Comparison of ENCODE assay signal across 19 cellular contexts in the genomic region with DNA sequence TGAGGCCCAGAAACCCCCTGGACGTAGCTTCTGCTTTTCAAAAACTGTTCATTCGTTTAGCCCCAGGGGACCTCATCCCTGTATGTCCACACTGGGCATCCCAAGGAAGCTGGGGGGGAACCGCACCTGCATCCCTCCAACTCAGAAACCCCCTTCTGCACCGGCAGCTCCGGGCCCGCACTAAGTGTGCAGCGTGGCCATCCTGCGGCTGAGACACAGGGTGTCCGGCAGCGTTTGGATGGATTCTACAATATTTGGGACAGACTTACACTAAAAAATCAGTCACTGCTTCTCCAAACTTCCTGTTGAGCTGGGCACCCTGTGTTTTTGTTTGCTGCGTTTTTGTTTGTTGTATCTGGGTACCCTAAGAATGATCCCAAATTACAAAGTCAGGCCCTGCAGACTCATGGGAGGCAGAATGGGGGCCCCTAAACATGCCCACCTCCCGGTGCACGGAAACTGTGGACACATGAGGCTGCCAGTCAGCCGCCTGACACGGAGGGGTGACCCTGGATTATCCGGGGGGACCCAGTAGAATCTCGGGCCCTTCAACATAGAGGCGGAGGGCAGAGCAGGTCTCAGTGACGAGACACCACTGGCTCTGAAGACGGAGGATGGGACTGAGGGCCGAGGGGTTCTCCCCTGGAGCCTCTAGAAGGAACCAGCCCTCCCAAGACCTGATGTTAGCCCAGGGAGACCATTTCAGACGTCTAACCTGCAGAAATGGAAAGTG.
DNase-seq lines count a peak whose midpoint lies in the region; ATAC-seq, FAIRE-seq and TF ChIP-seq lines count a peak whose summit lies in the region.
"Had no signal": no experiment of that assay in that cellular context is flagged by ENCODE, and none has a peak within 500 bp of the region (broad histone marks: within the 10 kb centered on the region; RNA-seq: fewer than 3 reads in every experiment).

No MANE protein-coding gene starts in this region.

- peaks cover 18% of the 10 kb centered on the region for H3K27me3 ChIP-seq in endodermal cell (ENCODE audit: control insufficient read depth, insufficient read depth, low read length, poor library complexity, severe bottlenecking)

- intact Hi-C loops in posterior vena cava (cut with DNase I): no loop called here

- H3K27ac ChIP-seq in endodermal cell (ENCODE audit: low read depth, low read length): no peak overlapping the region
- H3K27ac ChIP-seq: C4-2B had no signal

- H3K9me3 Mint-ChIP-seq in endodermal cell: no peaks in the 10 kb centered on the region
- H3K9me3 Mint-ChIP-seq: activated naive CD4-positive, alpha-beta T cell treated with anti-CD3 and anti-CD28 coated beads, Interleukin-2, amount 50 U/mL, for 72 hours had no signal

- FAIRE-seq in D721Med (lab: Jason Lieb, UNC): no peak
- FAIRE-seq: G401.6 had no signal

- H3K9me3 ChIP-seq in endodermal cell (ENCODE audit: control insufficient read depth, low read length): no peaks in the 10 kb centered on the region

- no peak overlapping the region for H3K4me3 ChIP-seq in endodermal cell (ENCODE audit: low read length)

- no peaks in the 10 kb centered on the region for H3K36me3 Mint-ChIP-seq in endodermal cell (ENCODE audit: low read depth)
- H3K36me3 Mint-ChIP-seq: activated naive CD4-positive, alpha-beta T cell treated with anti-CD3 and anti-CD28 coated beads, Interleukin-2, amount 50 U/mL, for 72 hours had no signal

- TF ChIP-seq CTCF in D721Med (IDR thresholded peaks at IDR 0.05; ENCODE audit: insufficient read depth, missing control alignments) (no peak), endodermal cell (conservative IDR thresholded peaks at IDR 0.05) (no peak)

- H3K4me1 ChIP-seq in endodermal cell (ENCODE audit: control insufficient read depth, insufficient read depth, low read length): no peaks in the 10 kb centered on the region

- no peak for ATAC-seq in GM18909 (IDR thresholded peaks at IDR 0.05; ENCODE audit: poor library complexity, unreplicated experiment)
- ATAC-seq: activated naive CD4-positive, alpha-beta T cell treated with anti-CD3 and anti-CD28 coated beads, Interleukin-2, amount 50 U/mL, for 72 hours; left colon had no signal

- no peaks in the 10 kb centered on the region for H3K36me3 ChIP-seq in endodermal cell (ENCODE audit: control insufficient read depth, insufficient read depth, low read length)

- no peak overlapping the region for H3K9ac ChIP-seq in endodermal cell (ENCODE audit: extremely low read depth, low read length, poor library complexity, severe bottlenecking)

- DNase-seq in activated gamma-delta T cell treated with Interleukin-2 at 50 U/mL for 16 hours (peak; percentile 1), activated gamma-delta T cell (lab: John Stamatoyannopoulos, UW) (no peak), D721Med (ENCODE audit: insufficient read length, low spot score) (peak; percentile 7), endodermal cell (peak; percentile 34), posterior vena cava (ENCODE audit: low spot score) (peak; percentile 35), HPDE6-E6E7 (ENCODE audit: extremely low spot score) (no peak), NCI-H82 treated with DMSO at 0.1 percent for 48 hours (lab: John Stamatoyannopoulos, UW; ENCODE audit: unreplicated experiment) (no peak)
- DNase-seq: activated CD4-positive, alpha-beta T cell treated with anti-CD3 and anti-CD28 coated beads for 48 hours; DMS 273 treated with DMSO at 0.1 percent for 48 hours; NCI-H2107; NCI-H510A treated with DMSO at 0.1 percent for 48 hours; retina; RPMI8226; stimulated activated CD4-positive, alpha-beta T cell treated with anti-CD3 and anti-CD28 coated beads, Interleukin-15, amount 100 ng/mL, for 24 hours had no signal

- no peak overlapping the region for H3K4me3 Mint-ChIP-seq in endodermal cell

- peaks cover 4% of the 10 kb centered on the region for H3K27me3 Mint-ChIP-seq in endodermal cell (ENCODE audit: insufficient read depth)

- WGBS in endodermal cell (ENCODE audit: insufficient coverage in 1 of 2, insufficient read length in 1 of 2), 2 experiments: 89 to 92% methylated on average over 18 to 22 of the region's 22 CpGs

- no peaks in the 10 kb centered on the region for H3K4me1 Mint-ChIP-seq in endodermal cell

- H3K27ac Mint-ChIP-seq in endodermal cell: no peak overlapping the region
- H3K27ac Mint-ChIP-seq: activated naive CD4-positive, alpha-beta T cell treated with anti-CD3 and anti-CD28 coated beads, Interleukin-2, amount 50 U/mL, for 72 hours had no signal

Comparison
In these comparisons a context has a peak if more than half of its experiments do, and no peak if none do; other contexts are left out.
1. DNase-seq: peak in activated gamma-delta T cell treated with Interleukin-2 at 50 U/mL for 16 hours (single experiment), D721Med (single experiment), endodermal cell (single experiment) and posterior vena cava (single experiment); none in activated gamma-delta T cell (single experiment), HPDE6-E6E7 (single experiment) and NCI-H82 treated with DMSO at 0.1 percent for 48 hours (single experiment).